ENCODE assay signal across 1 cellular context in the genomic region with DNA sequence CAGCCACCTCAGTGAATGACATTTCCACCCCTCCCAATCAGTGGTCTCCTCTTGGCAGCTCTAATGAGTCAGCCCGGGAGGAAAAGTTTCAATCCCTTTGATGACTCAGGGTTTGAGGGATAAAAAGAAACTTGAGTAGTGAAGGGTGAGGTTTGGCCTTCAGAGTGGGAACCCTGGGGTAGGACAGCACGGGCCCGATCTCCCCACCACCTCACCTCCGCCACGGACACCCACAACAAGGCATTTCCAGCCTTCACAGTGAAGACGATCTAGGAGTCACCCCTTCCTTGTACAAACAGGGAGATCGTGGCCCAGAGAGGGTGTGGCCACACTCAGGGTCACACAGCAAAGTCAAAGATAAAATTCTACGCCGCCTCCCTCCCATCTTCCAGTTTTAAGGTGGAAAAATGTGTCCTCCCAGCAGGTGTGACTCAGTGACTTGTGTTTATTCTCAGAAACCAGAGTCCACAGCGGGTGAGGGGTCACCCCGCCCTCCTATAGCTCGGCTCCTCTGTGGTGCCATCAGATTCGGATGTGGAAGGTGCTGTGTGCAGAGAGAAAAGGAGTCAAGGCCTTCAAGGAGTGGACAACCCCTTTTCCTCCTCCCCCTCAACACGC.
TF ChIP-seq lines count a peak whose summit lies in the region.

No MANE protein-coding gene starts in this region.

TF ChIP-seq in K562, 482 proteins besides CTCF, POLR2A, EP300 and RAD21:
- TF ChIP-seq ZFPM2 (CRISPR knock-in tag; IDR thresholded peaks at IDR 0.05) (no peak), KDM1A (IDR thresholded peaks at IDR 0.05) (peak; percentile 89 to 90), GTF2F1 (IDR thresholded peaks at IDR 0.05; ENCODE audit: low read depth, low read length) (no peak), BRD9 (IDR thresholded peaks at IDR 0.05; ENCODE audit: low read depth, partially characterized antibody) (peak; percentile 63), ZNF75A (CRISPR knock-in tag; IDR thresholded peaks at IDR 0.05) (no peak), HDAC1 (IDR thresholded peaks at IDR 0.05) (0 out of 4 replicates have a peak, but pooled peaks of 1 of the 2 experiments have one; percentile 39), XRCC3 (IDR thresholded peaks at IDR 0.05) (no peak), RCOR1 (IDR thresholded peaks at IDR 0.05; ENCODE audit: borderline replicate concordance in 1 of 2, low read depth in 2 of 2, low read length in 2 of 2) (peak in 1 of 2 experiments; percentile 77; a peak in 2 of 4 replicates), MTA2 (IDR thresholded peaks at IDR 0.05; ENCODE audit: low read depth) (no peak), ZSCAN29 (IDR thresholded peaks at IDR 0.05) (no peak), ETS1 (conservative IDR thresholded peaks at IDR 0.05; ENCODE audit: control insufficient read depth, low read depth, low read length) (no peak), ZNF174 (CRISPR knock-in tag; IDR thresholded peaks at IDR 0.05) (no peak), C11orf30 (IDR thresholded peaks at IDR 0.05; ENCODE audit: low read depth) (peak; percentile 50; the same call in 1 of the 2 replicates), ADNP (tag; IDR thresholded peaks at IDR 0.05) (peak; percentile 73; the same call in 1 of the 2 replicates), BCOR (IDR thresholded peaks at IDR 0.05) (peak; percentile 95), PTBP1 (IDR thresholded peaks at IDR 0.05; ENCODE audit: low read depth, low read length) (peak; percentile 81; the same call in 1 of the 2 replicates), MAFK (IDR thresholded peaks at IDR 0.05; ENCODE audit: low read length) (0 out of 2 replicates have a peak, but pooled peaks have one; percentile 3), HDAC2 (IDR thresholded peaks at IDR 0.05) (peak; percentile 87; the same call in 1 of the 2 replicates), ZNF316 (IDR thresholded peaks at IDR 0.05) (peak; percentile 37; the same call in 1 of the 2 replicates), JUN (IDR thresholded peaks at IDR 0.05; ENCODE audit: borderline replicate concordance, low read depth, low read length) (peak; percentile 52; the same call in 1 of the 2 replicates), JUN (CRISPR knock-in tag; IDR thresholded peaks at IDR 0.05; ENCODE audit: borderline replicate concordance) (no peak), FOSL1 (tag; conservative IDR thresholded peaks at IDR 0.05) (peak; percentile 76), RBM25 (IDR thresholded peaks at IDR 0.05; ENCODE audit: low read depth, low read length, severe bottlenecking) (peak; percentile 94), STAT6 (CRISPR knock-in tag; IDR thresholded peaks at IDR 0.05) (no peak), JUND (IDR thresholded peaks at IDR 0.05; ENCODE audit: borderline replicate concordance, low read depth, low read length) (peak; percentile 48; the same call in 1 of the 2 replicates), JUND (tag; IDR thresholded peaks at IDR 0.05; ENCODE audit: borderline replicate concordance, low read depth, low read length) (no peak; the same call in 2 of the 3 replicates), CBX1 (IDR thresholded peaks at IDR 0.05; ENCODE audit: low read depth) (peak; percentile 83; the same call in 1 of the 2 replicates), ZNF24 (IDR thresholded peaks at IDR 0.05) (0 out of 2 replicates have a peak, but pooled peaks have one; percentile 31), DPF2 (IDR thresholded peaks at IDR 0.05) (peak; percentile 30; the same call in 1 of the 2 replicates), MEIS2 (IDR thresholded peaks at IDR 0.05; ENCODE audit: partially characterized antibody) (no peak), ZNF184 (CRISPR knock-in tag; IDR thresholded peaks at IDR 0.05) (no peak), SMARCA5 (IDR thresholded peaks at IDR 0.05) (peak; percentile 95), DNMT1 (IDR thresholded peaks at IDR 0.05) (no peak), ZFP36 (IDR thresholded peaks at IDR 0.05; ENCODE audit: low read depth, low read length, partially characterized antibody) (peak; percentile 94)
- TF ChIP-seq, protein P1, sequence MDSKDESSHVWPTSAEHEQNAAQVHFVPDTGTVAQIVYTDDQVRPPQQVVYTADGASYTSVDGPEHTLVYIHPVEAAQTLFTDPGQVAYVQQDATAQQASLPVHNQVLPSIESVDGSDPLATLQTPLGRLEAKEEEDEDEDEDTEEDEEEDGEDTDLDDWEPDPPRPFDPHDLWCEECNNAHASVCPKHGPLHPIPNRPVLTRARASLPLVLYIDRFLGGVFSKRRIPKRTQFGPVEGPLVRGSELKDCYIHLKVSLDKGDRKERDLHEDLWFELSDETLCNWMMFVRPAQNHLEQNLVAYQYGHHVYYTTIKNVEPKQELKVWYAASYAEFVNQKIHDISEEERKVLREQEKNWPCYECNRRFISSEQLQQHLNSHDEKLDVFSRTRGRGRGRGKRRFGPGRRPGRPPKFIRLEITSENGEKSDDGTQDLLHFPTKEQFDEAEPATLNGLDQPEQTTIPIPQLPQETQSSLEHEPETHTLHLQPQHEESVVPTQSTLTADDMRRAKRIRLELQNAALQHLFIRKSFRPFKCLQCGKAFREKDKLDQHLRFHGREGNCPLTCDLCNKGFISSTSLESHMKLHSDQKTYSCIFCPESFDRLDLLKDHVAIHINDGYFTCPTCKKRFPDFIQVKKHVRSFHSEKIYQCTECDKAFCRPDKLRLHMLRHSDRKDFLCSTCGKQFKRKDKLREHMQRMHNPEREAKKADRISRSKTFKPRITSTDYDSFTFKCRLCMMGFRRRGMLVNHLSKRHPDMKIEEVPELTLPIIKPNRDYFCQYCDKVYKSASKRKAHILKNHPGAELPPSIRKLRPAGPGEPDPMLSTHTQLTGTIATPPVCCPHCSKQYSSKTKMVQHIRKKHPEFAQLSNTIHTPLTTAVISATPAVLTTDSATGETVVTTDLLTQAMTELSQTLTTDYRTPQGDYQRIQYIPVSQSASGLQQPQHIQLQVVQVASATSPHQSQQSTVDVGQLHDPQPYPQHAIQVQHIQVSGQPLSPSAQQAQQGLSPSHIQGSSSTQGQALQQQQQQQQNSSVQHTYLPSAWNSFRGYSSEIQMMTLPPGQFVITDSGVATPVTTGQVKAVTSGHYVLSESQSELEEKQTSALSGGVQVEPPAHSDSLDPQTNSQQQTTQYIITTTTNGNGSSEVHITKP (IDR thresholded peaks at IDR 0.05; ENCODE audit: partially characterized antibody): peak; percentile 38
- TF ChIP-seq, protein P2, sequence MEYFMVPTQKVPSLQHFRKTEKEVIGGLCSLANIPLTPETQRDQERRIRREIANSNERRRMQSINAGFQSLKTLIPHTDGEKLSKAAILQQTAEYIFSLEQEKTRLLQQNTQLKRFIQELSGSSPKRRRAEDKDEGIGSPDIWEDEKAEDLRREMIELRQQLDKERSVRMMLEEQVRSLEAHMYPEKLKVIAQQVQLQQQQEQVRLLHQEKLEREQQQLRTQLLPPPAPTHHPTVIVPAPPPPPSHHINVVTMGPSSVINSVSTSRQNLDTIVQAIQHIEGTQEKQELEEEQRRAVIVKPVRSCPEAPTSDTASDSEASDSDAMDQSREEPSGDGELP (CRISPR knock-in tag; IDR thresholded peaks at IDR 0.05; ENCODE audit: borderline replicate concordance): peak; percentile 8; the same call in 1 of the 2 replicates
- TF ChIP-seq, protein P3, sequence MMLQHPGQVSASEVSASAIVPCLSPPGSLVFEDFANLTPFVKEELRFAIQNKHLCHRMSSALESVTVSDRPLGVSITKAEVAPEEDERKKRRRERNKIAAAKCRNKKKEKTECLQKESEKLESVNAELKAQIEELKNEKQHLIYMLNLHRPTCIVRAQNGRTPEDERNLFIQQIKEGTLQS (IDR thresholded peaks at IDR 0.05): peak; percentile 74
- TF ChIP-seq, protein P3 (CRISPR knock-in tag; conservative IDR thresholded peaks at IDR 0.05): no peak
